Comparison of ENCODE assay signal across 12 cellular contexts in the genomic region with DNA sequence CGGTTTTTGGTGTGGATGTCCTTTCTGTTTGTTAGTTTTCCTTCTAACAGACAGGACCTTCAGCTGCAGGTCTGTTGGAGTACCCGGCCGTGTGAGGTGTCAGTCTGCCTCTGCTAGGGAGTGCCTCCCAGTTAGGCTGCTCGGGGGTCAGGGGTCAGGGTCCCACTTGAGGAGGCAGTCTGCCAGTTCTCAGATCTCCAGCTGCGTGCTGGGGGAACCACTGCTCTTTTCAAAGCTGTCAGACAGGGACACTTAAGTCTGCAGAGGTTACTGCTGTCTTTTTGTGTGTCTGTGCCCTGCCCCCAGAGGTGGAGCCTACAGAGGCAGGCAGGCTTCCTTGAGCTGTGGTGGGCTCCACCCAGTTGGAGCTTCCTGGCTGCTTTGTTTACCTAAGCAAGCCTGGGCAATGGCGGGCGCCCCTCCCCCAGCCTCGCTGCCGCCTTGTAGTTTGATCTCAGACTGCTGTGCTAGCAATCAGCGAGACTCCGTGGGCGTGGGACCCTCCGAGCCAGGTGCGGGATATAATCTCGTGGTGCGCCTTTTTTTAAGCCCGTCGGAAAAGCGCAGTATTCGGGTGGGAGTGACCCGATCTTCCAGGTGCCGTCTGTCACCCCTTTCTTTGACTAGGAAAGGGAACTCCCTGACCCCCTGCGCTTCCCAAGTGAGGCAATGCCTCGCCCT. TPM values are rescaled to one million over a fixed set of nuclear protein-coding genes. Genes with fewer than 3 reads are reported as not detected.
A peak's percentile ranks its signal among the peaks of the same experiment; 100 is the strongest.
DNase-seq lines count a peak whose midpoint lies in the region; ATAC-seq, FAIRE-seq and TF ChIP-seq lines count a peak whose summit lies in the region.
"Not testable (repeated sequence)": the region's sequence is repeated elsewhere in the genome, so short reads cannot be mapped to it uniquely, and the experiment has no call there.
"Had no signal": no experiment of that assay in that cellular context is flagged by ENCODE, and none has a peak within 500 bp of the region (broad histone marks: within the 10 kb centered on the region; RNA-seq: fewer than 3 reads in every experiment).

No MANE protein-coding gene starts in this region.

- 94% methylated on average over 24 of the region's 24 CpGs for WGBS in HepG2 (ENCODE audit: low lambda C conversion rate)

- not testable (repeated sequence) for DNase-seq in GM23338 (ENCODE audit: low spot score); T-helper 17 cell; activated naive CD4-positive, alpha-beta T cell treated with anti-CD3 and anti-CD28 coated beads for 36 hours; HepG2 (ENCODE audit: low spot score)
- DNase-seq in ecto neural progenitor cell (ENCODE audit: low spot score) (peak; percentile 47), neural progenitor cell (ENCODE audit: low spot score) (peak; percentile 31)

- not testable (repeated sequence) for H3K9me2 ChIP-seq in GM23338 (ENCODE audit: insufficient read depth)

- H3K9me3 ChIP-seq in T-helper 17 cell (ENCODE audit: control insufficient read depth, low read length, poor library complexity, severe bottlenecking); iPS-15b (ENCODE audit: control insufficient read depth, insufficient read depth, low read length); HepG2 (ENCODE audit: low read length); neural progenitor cell (ENCODE audit: low read depth): not testable (repeated sequence)

- not testable (repeated sequence) for H3K36me3 ChIP-seq in GM23338 (ENCODE audit: insufficient read depth); iPS-15b (ENCODE audit: control insufficient read depth, insufficient read depth, low read length); HepG2 (replicated peaks in 1 of 2; ENCODE audit: control insufficient read depth in 1 of 2, insufficient read depth in 2 of 2, low read length in 2 of 2); neural progenitor cell

- not testable (repeated sequence) for H3K9ac ChIP-seq in iPS-15b (ENCODE audit: low read depth, low read length); HepG2 (ENCODE audit: insufficient read depth, low read depth, low read length); neural progenitor cell

- not testable (repeated sequence) for H2AFZ ChIP-seq in GM23338; HepG2 (ENCODE audit: low read length); neural progenitor cell (replicated peaks)

- CTCF ChIA-PET in activated naive CD4-positive, alpha-beta T cell treated with anti-CD3 and anti-CD28 coated beads for 36 hours (lab: Charles Lee); HepG2 (lab: Yijun Ruan, JAX; ENCODE audit: low intra/inter-chr PET ratio, low total read pairs): not testable (repeated sequence)

- POLR2A ChIA-PET in HepG2 (lab: Yijun Ruan, JAX) = not testable (repeated sequence)

- not testable (repeated sequence) for H3K27ac ChIP-seq in GM23338 (ENCODE audit: low read depth); HepG2 (ENCODE audit: extremely low read length, insufficient read depth, low read length); neural progenitor cell

- not testable (repeated sequence) for H3K79me2 ChIP-seq in GM23338 (replicated peaks; ENCODE audit: insufficient read depth); HepG2 (ENCODE audit: insufficient read depth, low read length); neural progenitor cell (ENCODE audit: low read depth)

- not testable (repeated sequence) for TF ChIP-seq POLR2A in HepG2 (IDR thresholded peaks at IDR 0.05; ENCODE audit: insufficient read depth in 1 of 2, low read depth in 2 of 2, low read length in 2 of 2)

- not testable (repeated sequence) for H3K4me1 Mint-ChIP-seq in GM23338; T-helper 17 cell; activated naive CD4-positive, alpha-beta T cell treated with anti-CD3 and anti-CD28 coated beads for 36 hours (ENCODE audit: low read depth); neural progenitor cell; stimulated activated naive CD8-positive, alpha-beta T cell treated with anti-CD3 and anti-CD28 coated beads, Interleukin-15, Interleukin-2, amounts not matched to agents 100 ng/mL and 50 ng/mL, for 24 hours (ENCODE audit: low read depth)

- FAIRE-seq in HepG2 (lab: Jason Lieb, UNC) = not testable (repeated sequence)

- H3K4me2 ChIP-seq in GM23338 (peak overlapping the region; percentile 53; the same call in 1 of the 2 replicates), neural progenitor cell (peak overlapping the region; percentile 77)
- H3K4me2 ChIP-seq in HepG2 (ENCODE audit: low read depth, low read length) = not testable (repeated sequence)

- not testable (repeated sequence) for ATAC-seq in GM23338, T-helper 17 cell, HepG2

- H3K27me3 ChIP-seq in GM23338 (ENCODE audit: insufficient read depth); iPS-15b (ENCODE audit: control insufficient read depth, insufficient read depth, low read length); HepG2 (ENCODE audit: control insufficient read depth in 1 of 2, insufficient read depth in 2 of 2, low read length in 2 of 2); neural progenitor cell: not testable (repeated sequence)

- not testable (repeated sequence) for H3K27ac Mint-ChIP-seq in GM23338; T-helper 17 cell; activated naive CD4-positive, alpha-beta T cell treated with anti-CD3 and anti-CD28 coated beads for 36 hours; neural progenitor cell; stimulated activated naive CD8-positive, alpha-beta T cell treated with anti-CD3 and anti-CD28 coated beads, Interleukin-15, Interleukin-2, amounts not matched to agents 100 ng/mL and 50 ng/mL, for 24 hours

- not testable (repeated sequence) for H3K4me1 ChIP-seq in GM23338 (ENCODE audit: insufficient read depth); iPS-15b (ENCODE audit: control insufficient read depth, insufficient read depth, low read length); HepG2 (ENCODE audit: insufficient read depth, low read length); neural progenitor cell

- H4K20me1 ChIP-seq in GM23338 (replicated peaks; ENCODE audit: insufficient read depth); HepG2 (ENCODE audit: insufficient read depth, low read length); neural progenitor cell (ENCODE audit: low read depth): not testable (repeated sequence)

- not testable (repeated sequence) for TF ChIP-seq RAD21 in HepG2 (CRISPR knock-in tag; IDR thresholded peaks at IDR 0.05)

- H3K4me3 ChIP-seq in GM23338; HepG2 (replicated peaks in 1 of 3; ENCODE audit: insufficient read depth in 1 of 3, low read depth in 2 of 3, low read length in 3 of 3): not testable (repeated sequence)
- H3K4me3 ChIP-seq in iPS-15b (ENCODE audit: low read depth, low read length) (peak overlapping the region; percentile 22), neural progenitor cell (peak overlapping the region; percentile 45)

- peaks cover 17% of the 10 kb centered on the region for H3K36me3 Mint-ChIP-seq in GM23338 (ENCODE audit: low read depth)
- not testable (repeated sequence) for H3K36me3 Mint-ChIP-seq in T-helper 17 cell (ENCODE audit: low read depth); neural progenitor cell
- H3K36me3 Mint-ChIP-seq in activated naive CD4-positive, alpha-beta T cell treated with anti-CD3 and anti-CD28 coated beads for 36 hours (ENCODE audit: low read depth) = peaks cover 12% of the 10 kb centered on the region
- H3K36me3 Mint-ChIP-seq in stimulated activated naive CD8-positive, alpha-beta T cell treated with anti-CD3 and anti-CD28 coated beads, Interleukin-15, Interleukin-2, amounts not matched to agents 100 ng/mL and 50 ng/mL, for 24 hours (ENCODE audit: low read depth) = peaks cover 10% of the 10 kb centered on the region

- H3K9me3 Mint-ChIP-seq in GM23338; activated naive CD4-positive, alpha-beta T cell treated with anti-CD3 and anti-CD28 coated beads for 36 hours; neural progenitor cell; stimulated activated naive CD8-positive, alpha-beta T cell treated with anti-CD3 and anti-CD28 coated beads, Interleukin-15, Interleukin-2, amounts not matched to agents 100 ng/mL and 50 ng/mL, for 24 hours: not testable (repeated sequence)

- H3K27me3 Mint-ChIP-seq in GM23338 (ENCODE audit: insufficient read depth, low read depth, poor library complexity); T-helper 17 cell; activated naive CD4-positive, alpha-beta T cell treated with anti-CD3 and anti-CD28 coated beads for 36 hours (ENCODE audit: low read depth); neural progenitor cell (ENCODE audit: insufficient read depth, low read depth); stimulated activated naive CD8-positive, alpha-beta T cell treated with anti-CD3 and anti-CD28 coated beads, Interleukin-15, Interleukin-2, amounts not matched to agents 100 ng/mL and 50 ng/mL, for 24 hours: not testable (repeated sequence)

- TF ChIP-seq CTCF in GM23338 (conservative IDR thresholded peaks at IDR 0.05; ENCODE audit: low read depth in 2 of 2); HepG2 (CRISPR knock-in tag; IDR thresholded peaks at IDR 0.05); neural progenitor cell (IDR thresholded peaks at IDR 0.05): not testable (repeated sequence)

- in situ Hi-C loops in HepG2 (cut with HindIII; ENCODE audit: extremely low pct_ligation_motif_present, low pct_unique_long_range_greater_than_20kb) = not testable (repeated sequence)

- intact Hi-C loops in activated naive CD4-positive, alpha-beta T cell treated with anti-CD3 and anti-CD28 coated beads for 36 hours (cut with micrococcal nuclease); HepG2 (cut with micrococcal nuclease; ENCODE audit: unreplicated experiment): not testable (repeated sequence)

- H3F3A ChIP-seq in GM23338 (replicated peaks; ENCODE audit: low read depth); neural progenitor cell (ENCODE audit: low read depth): not testable (repeated sequence)

- not testable (repeated sequence) for BruUV-seq in HepG2 (replicated peaks; lab: Mats Ljungman, UMichigan)

- H3K4me3 Mint-ChIP-seq in GM23338 (peak overlapping the region; percentile 56; the same call in 2 of the 3 replicates), T-helper 17 cell (peak overlapping the region; percentile 5)
- H3K4me3 Mint-ChIP-seq in activated naive CD4-positive, alpha-beta T cell treated with anti-CD3 and anti-CD28 coated beads for 36 hours = peak overlapping the region; percentile 39
- not testable (repeated sequence) for H3K4me3 Mint-ChIP-seq in neural progenitor cell
- H3K4me3 Mint-ChIP-seq in stimulated activated naive CD8-positive, alpha-beta T cell treated with anti-CD3 and anti-CD28 coated beads, Interleukin-15, Interleukin-2, amounts not matched to agents 100 ng/mL and 50 ng/mL, for 24 hours = peak overlapping the region; percentile 20

- not testable (repeated sequence) for TF ChIP-seq EP300 in HepG2 (IDR thresholded peaks at IDR 0.05; ENCODE audit: low read depth in 2 of 2, low read length in 2 of 2); HepG2 (CRISPR knock-in tag; IDR thresholded peaks at IDR 0.05; ENCODE audit: borderline replicate concordance)

RNA-seq across cellular contexts. Expression of gene FOXD4L1, which starts 21.6 kb away (rescaled TPM):
- total RNA-seq in GM23338 (2014; rRNA removed; shearing (Covaris generic)) = not detected in 2 replicates
- polyA plus RNA-seq in GM23338 (2016; fragmentation: Nextera tagmentation; extraction: Ambion mirVana) (not detected in 2 replicates), HepG2 (2011; rRNA removed) (0.18 and 0.26 TPM in 2 replicates)
- total RNA-seq in T-helper 17 cell (under 1 TPM in 1 of 2 donors, not detected in 1; 0.10 TPM), HepG2 (2016; rRNA removed; fragmentation: Illumina TruSeq; extraction: Trizol) (0.14 and 0.29 TPM in 2 replicates), neural progenitor cell (ENCODE audit: low replicate concordance) (0.12 TPM in 1 of 2 replicates, not detected in the other)
- under 1 TPM in 1 of 2 experiments, not detected in 1; 0.10 TPM for total RNA-seq in activated naive CD4-positive, alpha-beta T cell treated with anti-CD3 and anti-CD28 coated beads for 36 hours
- not detected in 2 replicates for total RNA-seq in HepG2 (2016; cell fraction: cytosol; rRNA removed; fragmentation: Illumina TruSeq; extraction: Trizol; ENCODE audit: low read depth)
- 0.30 TPM in 1 of 2 replicates, not detected in the other for total RNA-seq in HepG2 (2016; cell fraction: insoluble cytoplasmic fraction; rRNA removed; fragmentation: Illumina TruSeq; extraction: Trizol)
- total RNA-seq in HepG2 (2016; cell fraction: membrane; rRNA removed; fragmentation: Illumina TruSeq; extraction: Trizol) = 0.07 and 0.15 TPM in 2 replicates
- 0.71 and 0.72 TPM in 2 replicates for total RNA-seq in HepG2 (2016; cell fraction: nucleus; rRNA removed; fragmentation: Illumina TruSeq; extraction: Trizol)
- polyA plus RNA-seq in HepG2 (2011; cell fraction: cytosol; rRNA removed) = 0.09 and 0.12 TPM in 2 replicates
- polyA plus RNA-seq in HepG2 (2011; cell fraction: nucleus; rRNA removed) = 1.4 TPM in 2 replicates
- polyA plus RNA-seq in HepG2 (2012) = 0.05 and 0.20 TPM in 2 replicates
- 0.07 and 0.08 TPM in 2 replicates for polyA plus RNA-seq in HepG2 (2016; cell fraction: cytosol; fragmentation: Illumina TruSeq; extraction: Trizol; ENCODE audit: low read depth)
- 0.17 TPM in 1 of 2 replicates, not detected in the other for polyA plus RNA-seq in HepG2 (2016; cell fraction: insoluble cytoplasmic fraction; fragmentation: Illumina TruSeq; extraction: Trizol; ENCODE audit: low read depth)
- polyA plus RNA-seq in HepG2 (2016; cell fraction: membrane; fragmentation: Illumina TruSeq; extraction: Trizol; ENCODE audit: low read depth) = 0.21 and 0.22 TPM in 2 replicates
- polyA plus RNA-seq in HepG2 (2016; cell fraction: nucleus; fragmentation: Illumina TruSeq; extraction: Trizol; ENCODE audit: insufficient read depth, low read depth) = 1.1 and 1.6 TPM in 2 replicates
- 0.16 and 0.70 TPM in 2 replicates for polyA minus RNA-seq in HepG2 (2011; rRNA and poly(A)+ RNA removed; ENCODE audit: low replicate concordance)
- not detected in 2 replicates for polyA minus RNA-seq in HepG2 (2011; cell fraction: cytosol; rRNA and poly(A)+ RNA removed)
- 2.8 and 4.1 TPM in 2 replicates for polyA minus RNA-seq in HepG2 (2011; cell fraction: nucleus; rRNA and poly(A)+ RNA removed)
- total RNA-seq: CD4-positive, alpha-beta T cell; G401 had no signal
- polyA plus RNA-seq: CD14-positive monocyte; CD8-positive, alpha-beta memory T cell had no signal

RNA-seq across cellular contexts. Expression of gene ZNG1B, which starts 39.3 kb away (rescaled TPM):
- 42.5 and 47.1 TPM in 2 replicates for total RNA-seq in GM23338 (2014; rRNA removed; shearing (Covaris generic))
- 114 and 123 TPM in 2 replicates for polyA plus RNA-seq in GM23338 (2016; fragmentation: Nextera tagmentation; extraction: Ambion mirVana)
- 10 to 100 TPM; 33.3 to 35.6 TPM for total RNA-seq in T-helper 17 cell
- total RNA-seq in activated naive CD4-positive, alpha-beta T cell treated with anti-CD3 and anti-CD28 coated beads for 36 hours = 10 to 100 TPM; 27.2 to 34.2 TPM
- total RNA-seq in HepG2 (2016; rRNA removed; fragmentation: Illumina TruSeq; extraction: Trizol) = 72.2 and 85.2 TPM in 2 replicates
- 23.4 and 25.3 TPM in 2 replicates for total RNA-seq in HepG2 (2016; cell fraction: cytosol; rRNA removed; fragmentation: Illumina TruSeq; extraction: Trizol; ENCODE audit: low read depth)
- 80.1 and 84.6 TPM in 2 replicates for total RNA-seq in HepG2 (2016; cell fraction: insoluble cytoplasmic fraction; rRNA removed; fragmentation: Illumina TruSeq; extraction: Trizol)
- total RNA-seq in HepG2 (2016; cell fraction: membrane; rRNA removed; fragmentation: Illumina TruSeq; extraction: Trizol) = 57.3 and 69.8 TPM in 2 replicates
- 80.9 and 84.2 TPM in 2 replicates for total RNA-seq in HepG2 (2016; cell fraction: nucleus; rRNA removed; fragmentation: Illumina TruSeq; extraction: Trizol)
- 26.6 and 33.8 TPM in 2 replicates for polyA plus RNA-seq in HepG2 (2011; rRNA removed)
- polyA plus RNA-seq in HepG2 (2011; cell fraction: cytosol; rRNA removed) = 14.0 and 17.9 TPM in 2 replicates
- 33.2 and 39.9 TPM in 2 replicates for polyA plus RNA-seq in HepG2 (2011; cell fraction: nucleus; rRNA removed)
- polyA plus RNA-seq in HepG2 (2012) = 31.0 and 48.6 TPM in 2 replicates
- polyA plus RNA-seq in HepG2 (2016; cell fraction: cytosol; fragmentation: Illumina TruSeq; extraction: Trizol; ENCODE audit: low read depth) = 29.1 and 31.7 TPM in 2 replicates
- polyA plus RNA-seq in HepG2 (2016; cell fraction: insoluble cytoplasmic fraction; fragmentation: Illumina TruSeq; extraction: Trizol; ENCODE audit: low read depth) = 77.9 and 85.9 TPM in 2 replicates
- 52.8 and 61.9 TPM in 2 replicates for polyA plus RNA-seq in HepG2 (2016; cell fraction: membrane; fragmentation: Illumina TruSeq; extraction: Trizol; ENCODE audit: low read depth)
- 105 and 106 TPM in 2 replicates for polyA plus RNA-seq in HepG2 (2016; cell fraction: nucleus; fragmentation: Illumina TruSeq; extraction: Trizol; ENCODE audit: insufficient read depth, low read depth)
- polyA minus RNA-seq in HepG2 (2011; rRNA and poly(A)+ RNA removed; ENCODE audit: low replicate concordance) = 9.0 and 10.0 TPM in 2 replicates
- polyA minus RNA-seq in HepG2 (2011; cell fraction: cytosol; rRNA and poly(A)+ RNA removed) = 11.5 and 13.3 TPM in 2 replicates
- polyA minus RNA-seq in HepG2 (2011; cell fraction: nucleus; rRNA and poly(A)+ RNA removed) = 112 and 161 TPM in 2 replicates
- 40.4 and 68.9 TPM in 2 replicates for total RNA-seq in neural progenitor cell (ENCODE audit: low replicate concordance)
